Comparison of ENCODE assay signal across 8 cellular contexts in genomic region chr18:50307738-50308470, GRCh38. TPM values are rescaled to one million over a fixed set of nuclear protein-coding genes. Genes with fewer than 3 reads are reported as not detected.
DNase-seq lines count a peak whose midpoint lies in the region; ATAC-seq and TF ChIP-seq lines count a peak whose summit lies in the region.

No MANE protein-coding gene starts in this region.

- H3K4me1 ChIP-seq in HUES6 (ENCODE audit: control insufficient read depth, insufficient read depth, low read length) (peaks cover 3% of the 10 kb centered on the region), NT2/D1 (ENCODE audit: insufficient read depth, insufficient read length) (no peaks in the 10 kb centered on the region), mucosa of descending colon (ENCODE audit: low read depth) (peaks cover 4% of the 10 kb centered on the region)

- H3K9ac ChIP-seq in HUES6 (ENCODE audit: low read length), result no peak overlapping the region
- H3K9ac ChIP-seq in NT2/D1 (ENCODE audit: insufficient read length, low read depth), result no peak overlapping the region

- H3K27ac ChIP-seq in HUES6 (ENCODE audit: low read depth, low read length), result no peak overlapping the region

- DNase-seq in COR-L47 (lab: John Stamatoyannopoulos, UW) (peak; percentile 96), NT2/D1 (ENCODE audit: low read depth, low spot score) (peak; percentile 58), epithelial cell of esophagus (ENCODE audit: low read depth) (peak; percentile 95), mucosa of descending colon (peak; percentile 91 to 96 (median 94))
- peak; percentile 88 for DNase-seq in activated CD8-positive, alpha-beta memory T cell treated with anti-CD3 and anti-CD28 coated beads, Interleukin-2, amount 50 U/mL, for 48 hours
- peak; percentile 72 to 83 for DNase-seq in stimulated activated CD8-positive, alpha-beta memory T cell treated with anti-CD3 and anti-CD28 coated beads, Interleukin-2, amount 100 ng/mL, for 1 hour (ENCODE audit: low read depth in 2 of 2)

- H3K36me3 ChIP-seq in HUES6 (ENCODE audit: control insufficient read depth, insufficient read depth, low read length) (no peaks in the 10 kb centered on the region), NT2/D1 (ENCODE audit: insufficient read depth, insufficient read length, low read length) (no peaks in the 10 kb centered on the region), mucosa of descending colon (ENCODE audit: low read depth) (no peaks in the 10 kb centered on the region)

- intact Hi-C loops in mucosa of descending colon (cut with DNase I, micrococcal nuclease), result loop anchor here in 1 of 2 donors (5.0 kb wide), 1 partner anchor 41 kb away; the partner anchor contains the start of gene CFAP53

- H3K9me3 ChIP-seq in HUES6 (ENCODE audit: control insufficient read depth, insufficient read depth, low read depth, low read length) (no peaks in the 10 kb centered on the region), NT2/D1 (ENCODE audit: insufficient read depth, low read length) (peaks cover 6% of the 10 kb centered on the region; the same call in 1 of the 2 replicates), mucosa of descending colon (peaks cover 3% of the 10 kb centered on the region)

- peaks cover 18% of the 10 kb centered on the region; the same call in 1 of the 2 replicates for H3K27me3 ChIP-seq in HUES6 (ENCODE audit: control insufficient read depth, insufficient read depth, low read length)
- peaks cover 27% of the 10 kb centered on the region for H3K27me3 ChIP-seq in NT2/D1 (ENCODE audit: insufficient read depth, insufficient read length)

- ATAC-seq in GM21447 (IDR thresholded peaks at IDR 0.05; ENCODE audit: unreplicated experiment) (peak; percentile 92), mucosa of descending colon (peak; percentile 98)

- H3K4me3 ChIP-seq in HUES6 (ENCODE audit: low read depth, low read length), result peak overlapping the region; percentile 73
- H3K4me3 ChIP-seq in NT2/D1 (ENCODE audit: insufficient read length, low read depth), result peak overlapping the region; percentile 31
- H3K4me3 ChIP-seq in epithelial cell of esophagus (ENCODE audit: low read length), result peak overlapping the region; percentile 54
- H3K4me3 ChIP-seq in mucosa of descending colon, result no peak overlapping the region

- TF ChIP-seq CTCF in epithelial cell of esophagus (IDR thresholded peaks at IDR 0.05; ENCODE audit: insufficient read depth, low read depth, low read length, missing control alignments) (no peak), mucosa of descending colon (IDR thresholded peaks at IDR 0.05) (no peak)

RNA-seq across cellular contexts. Expression of gene CXXC1, which starts 20.4 kb away (rescaled TPM):
- 10 to 100 TPM; 80.9 to 88.8 (median 83.7) TPM for total RNA-seq in mucosa of descending colon

RNA-seq across cellular contexts. Expression of gene MBD1, which starts 26.6 kb away (rescaled TPM):
- 10 to 100 TPM; 71.4 to 90.2 (median 75.1) TPM for total RNA-seq in mucosa of descending colon

RNA-seq across cellular contexts. Expression of gene CFAP53, which starts 41.6 kb away (rescaled TPM):
- total RNA-seq in mucosa of descending colon, result under 1 TPM in 2 of 3 donors, not detected in 1; 0.27 to 0.47 TPM
